ENCODE assay signal across 8 cellular contexts in the genomic region with DNA sequence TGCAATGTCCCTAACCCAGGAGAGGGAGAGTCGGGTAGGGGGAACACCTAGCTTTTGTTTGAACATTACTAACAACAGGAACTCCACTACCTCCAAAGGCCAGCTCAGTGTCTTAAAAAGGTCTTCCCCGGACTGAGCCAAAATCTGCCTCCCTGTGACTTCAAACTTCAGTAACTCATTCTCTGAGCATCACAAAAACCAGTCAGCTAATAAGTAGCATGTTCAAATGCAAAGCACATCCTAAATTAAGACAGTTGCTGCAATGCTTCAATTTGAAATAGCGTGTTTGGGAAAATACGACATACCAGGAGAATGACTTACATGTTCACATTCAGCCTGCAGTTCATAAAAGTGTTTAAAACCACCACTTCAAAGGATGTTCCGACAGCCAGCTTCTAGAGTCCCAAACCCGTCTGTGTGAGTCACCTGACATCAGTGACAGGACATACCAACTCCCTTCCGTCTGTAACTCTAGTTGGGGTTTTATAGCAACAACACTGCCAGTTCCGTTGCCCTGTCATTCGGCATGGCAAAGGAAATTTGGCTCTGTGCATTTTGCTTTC. TPM values are rescaled to one million over a fixed set of nuclear protein-coding genes. Genes with fewer than 3 reads are reported as not detected.
A peak's percentile ranks its signal among the peaks of the same experiment; 100 is the strongest.
DNase-seq lines count a peak whose midpoint lies in the region; ATAC-seq and TF ChIP-seq lines count a peak whose summit lies in the region.

No MANE protein-coding gene starts in this region.

- no peaks in the 10 kb centered on the region for H3K36me3 ChIP-seq in skeletal muscle tissue (ENCODE audit: control insufficient read depth in 3 of 3, insufficient read depth in 3 of 3, low read length in 3 of 3)

- no peak for ATAC-seq in HG03460 (IDR thresholded peaks at IDR 0.05; ENCODE audit: unreplicated experiment)

- DNase-seq in HK-2 (ENCODE audit: unreplicated experiment) (peak; percentile 57), fibroblast of gingiva (ENCODE audit: low read depth) (peak; percentile 85), GM13977 (ENCODE audit: low spot score) (no peak), GF-D8 (lab: John Stamatoyannopoulos, UW) (no peak), NCI-H1092 (lab: John Stamatoyannopoulos, UW) (no peak)
- peak; percentile 71 for DNase-seq in activated CD8-positive, alpha-beta memory T cell treated with anti-CD3 and anti-CD28 coated beads, Interleukin-2, amount 50 U/mL, for 1 hour (ENCODE audit: extremely low read depth)

- in situ Hi-C loops in GM13977 (cut with MboI; ENCODE audit: low pct_unique_long_range_greater_than_20kb, low sequenced_read_pairs, unreplicated experiment): no loop called here

- no peak overlapping the region for H3K9ac ChIP-seq in skeletal muscle tissue (ENCODE audit: low read depth in 1 of 3, low read length in 3 of 3)

- peak overlapping the region; percentile 44 for H3K27ac ChIP-seq in skeletal muscle tissue (ENCODE audit: low read depth, low read length)

- H3K9me3 ChIP-seq in skeletal muscle tissue (ENCODE audit: control insufficient read depth in 3 of 3, low read length in 3 of 3): peaks cover 0 to 3% (median 0%) of the 10 kb centered on the region in 3 donors

- H3K4me1 ChIP-seq in skeletal muscle tissue (ENCODE audit: control insufficient read depth in 3 of 3, insufficient read depth in 3 of 3, low read length in 3 of 3): peaks cover 26 to 30% (median 29%) of the 10 kb centered on the region in 3 donors

- peak overlapping the region in 2 of 3 donors; percentile 3 to 8 for H3K4me3 ChIP-seq in skeletal muscle tissue (ENCODE audit: low read length in 3 of 3)

- no peak for TF ChIP-seq CTCF in GM13977 (IDR thresholded peaks at IDR 0.05; ENCODE audit: extremely low read depth, insufficient read depth, missing control alignments)

- no peaks in the 10 kb centered on the region for H3K27me3 ChIP-seq in skeletal muscle tissue (ENCODE audit: control insufficient read depth in 3 of 3, insufficient read depth in 3 of 3, low read length in 3 of 3)

RNA-seq across cellular contexts. Expression of gene ZFP36L1, which starts 13.0 kb away (rescaled TPM):
- total RNA-seq in skeletal muscle tissue: 27.7 TPM

Comparison
In these comparisons a context has a peak if more than half of its experiments do, and no peak if none do; other contexts are left out.
1. DNase-seq: peak in HK-2 (single experiment), activated CD8-positive, alpha-beta memory T cell treated with anti-CD3 and anti-CD28 coated beads, Interleukin-2, amount 50 U/mL, for 1 hour (single experiment) and fibroblast of gingiva (single experiment); none in GM13977 (single experiment), GF-D8 (single experiment) and NCI-H1092 (single experiment).